ENCODE assay signal across 8 cellular contexts in the genomic region with DNA sequence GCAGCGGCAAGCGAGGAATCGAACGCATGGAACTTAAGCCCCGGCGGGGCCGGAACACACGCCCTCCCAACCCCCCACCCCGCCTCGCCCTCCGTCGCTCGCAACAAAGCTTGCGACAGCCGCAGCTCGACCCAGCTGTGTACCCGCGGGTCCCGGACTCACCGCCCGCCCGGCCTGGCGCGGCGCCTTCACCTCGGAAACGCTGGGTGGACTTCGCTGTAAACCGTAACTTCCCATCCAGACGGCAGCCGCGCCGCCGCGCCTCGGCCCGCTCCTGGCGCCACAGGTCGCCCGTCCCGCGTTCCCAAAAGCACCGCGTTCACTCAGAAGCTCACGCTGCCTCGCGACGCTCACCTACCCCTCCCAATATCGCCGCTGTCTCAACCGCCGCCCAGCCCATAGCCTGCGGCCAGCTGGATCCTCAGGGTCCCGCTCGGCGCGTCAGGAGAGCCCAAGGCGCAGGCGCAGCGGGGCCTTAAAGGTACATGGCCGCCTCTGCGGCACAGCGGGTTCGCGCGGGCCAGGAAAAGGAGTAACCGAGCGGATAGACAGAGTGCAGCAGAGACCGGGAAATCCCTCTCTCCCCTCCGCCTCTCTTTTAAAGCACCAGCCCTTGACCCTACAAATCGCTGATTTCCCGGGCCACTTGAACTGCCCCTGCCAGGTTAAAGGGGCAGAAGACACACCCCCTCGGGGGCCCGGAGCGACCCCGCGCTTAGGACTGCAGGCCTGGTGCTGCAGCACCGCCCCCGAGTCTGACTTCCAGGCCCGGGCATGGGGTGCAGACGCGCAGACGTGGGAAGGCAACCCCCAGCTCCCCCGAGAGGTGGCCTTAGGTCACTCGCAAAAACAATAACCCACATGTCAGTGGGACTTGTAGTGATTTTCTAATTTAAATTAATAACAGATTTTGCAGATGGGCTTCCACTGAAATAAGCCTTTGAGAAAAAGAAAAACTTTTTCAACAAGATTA. TPM values are rescaled to one million over a fixed set of nuclear protein-coding genes. Genes with fewer than 3 reads are reported as not detected.
DNase-seq lines count a peak whose midpoint lies in the region; ATAC-seq and TF ChIP-seq lines count a peak whose summit lies in the region.
"Not testable (repeated sequence)": the region's sequence is repeated elsewhere in the genome, so short reads cannot be mapped to it uniquely, and the experiment has no call there.

A gene with protein sequence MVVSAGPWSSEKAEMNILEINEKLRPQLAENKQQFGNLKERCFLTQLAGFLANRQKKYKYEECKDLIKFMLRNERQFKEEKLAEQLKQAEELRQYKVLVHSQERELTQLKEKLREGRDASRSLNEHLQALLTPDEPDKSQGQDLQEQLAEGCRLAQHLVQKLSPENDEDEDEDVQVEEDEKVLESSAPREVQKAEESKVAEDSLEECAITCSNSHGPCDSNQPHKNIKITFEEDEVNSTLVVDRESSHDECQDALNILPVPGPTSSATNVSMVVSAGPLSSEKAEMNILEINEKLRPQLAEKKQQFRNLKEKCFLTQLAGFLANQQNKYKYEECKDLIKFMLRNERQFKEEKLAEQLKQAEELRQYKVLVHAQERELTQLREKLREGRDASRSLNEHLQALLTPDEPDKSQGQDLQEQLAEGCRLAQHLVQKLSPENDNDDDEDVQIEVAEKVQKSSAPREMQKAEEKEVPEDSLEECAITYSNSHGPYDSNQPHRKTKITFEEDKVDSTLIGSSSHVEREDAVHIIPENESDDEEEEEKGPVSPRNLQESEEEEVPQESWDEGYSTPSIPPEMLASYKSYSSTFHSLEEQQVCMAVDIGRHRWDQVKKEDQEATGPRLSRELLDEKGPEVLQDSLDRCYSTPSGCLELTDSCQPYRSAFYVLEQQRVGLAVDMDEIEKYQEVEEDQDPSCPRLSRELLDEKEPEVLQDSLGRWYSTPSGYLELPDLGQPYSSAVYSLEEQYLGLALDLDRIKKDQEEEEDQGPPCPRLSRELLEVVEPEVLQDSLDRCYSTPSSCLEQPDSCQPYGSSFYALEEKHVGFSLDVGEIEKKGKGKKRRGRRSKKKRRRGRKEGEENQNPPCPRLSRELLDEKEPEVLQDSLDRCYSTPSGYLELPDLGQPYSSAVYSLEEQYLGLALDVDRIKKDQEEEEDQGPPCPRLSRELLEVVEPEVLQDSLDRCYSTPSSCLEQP (N-terminal part only) (minus strand): TSS at position 443 of the 973 bp plus-strand sequence. CDS start 21,412 bp downstream, outside the sequence.

- WGBS in GM23248 (ENCODE audit: low coverage in 1 of 2, low lambda C conversion rate in 2 of 2, missing lambda C conversion rate in 2 of 2), 2 experiments, result 0 to 1% methylated on average over 14 to 16 of the region's 85 CpGs
- WGBS in HUES64, result 0% methylated on average over 25 of the region's 85 CpGs

- not testable (repeated sequence) for H3K4me1 ChIP-seq in DND-41 (ENCODE audit: insufficient read depth, low read length); GM23248 (ENCODE audit: insufficient read depth); HUES64 (ENCODE audit: insufficient read depth, low read length)

- peak; percentile 94 for ATAC-seq in DND-41 (ENCODE audit: insufficient read depth, low read depth)
- peak; percentile 97 to 98 for ATAC-seq in stimulated activated naive B cell treated with anti-CD40 and anti-IgM and Interleukin-4, amounts not matched to agents 10 μg/mL and 1 μg/mL and 100 μg/mL, for 72 hours (replicated peaks)

- H3K9me3 ChIP-seq in DND-41 (ENCODE audit: insufficient read depth, low read length, severe bottlenecking); GM23248 (ENCODE audit: low read depth); HUES64 (ENCODE audit: insufficient read depth, low read depth, low read length); SK-N-MC (ENCODE audit: low read depth, low read length): not testable (repeated sequence)

- H3K27ac ChIP-seq in DND-41 (ENCODE audit: low read length); HUES64 (ENCODE audit: low read depth, low read length); SK-N-MC: not testable (repeated sequence)
- peak within 1 kb of the TSS; percentile 60 for H3K27ac ChIP-seq in GM23248

- not testable (repeated sequence) for H3F3A ChIP-seq in GM23248 (ENCODE audit: insufficient read depth)

- not testable (repeated sequence) for H3K4me1 Mint-ChIP-seq in neural crest cell; stimulated activated naive B cell treated with anti-CD40 and anti-IgM and Interleukin-4, amounts not matched to agents 10 μg/mL and 1 μg/mL and 100 μg/mL, for 72 hours

- H3K36me3 Mint-ChIP-seq in neural crest cell (ENCODE audit: low read depth); stimulated activated naive B cell treated with anti-CD40 and anti-IgM and Interleukin-4, amounts not matched to agents 10 μg/mL and 1 μg/mL and 100 μg/mL, for 72 hours: not testable (repeated sequence)

- in situ Hi-C loops in GM23248 (cut with MboI), result not testable (repeated sequence)

- H3K27me3 Mint-ChIP-seq in neural crest cell (ENCODE audit: low read depth); stimulated activated naive B cell treated with anti-CD40 and anti-IgM and Interleukin-4, amounts not matched to agents 10 μg/mL and 1 μg/mL and 100 μg/mL, for 72 hours: not testable (repeated sequence)

- not testable (repeated sequence) for H4K20me1 ChIP-seq in DND-41 (ENCODE audit: insufficient read depth, low read length); GM23248 (ENCODE audit: insufficient read depth)

- H3K79me2 ChIP-seq in DND-41 (ENCODE audit: insufficient read depth, low read length), result not testable (repeated sequence)
- H3K79me2 ChIP-seq in GM23248 (ENCODE audit: insufficient read depth), result peaks cover 23% of the 10 kb centered on the region

- TF ChIP-seq CTCF in DND-41 (IDR thresholded peaks at IDR 0.05; ENCODE audit: borderline replicate concordance, extremely low read depth, low read length, poor library complexity, severe bottlenecking); foreskin fibroblast (IDR thresholded peaks at IDR 0.05; ENCODE audit: low read depth, low read length); neural crest cell (conservative IDR thresholded peaks at IDR 0.05): not testable (repeated sequence)

- not testable (repeated sequence) for H3K36me3 ChIP-seq in DND-41 (ENCODE audit: insufficient read depth, low read length); GM23248 (ENCODE audit: low read depth); HUES64 (ENCODE audit: insufficient read depth, low read length); SK-N-MC (ENCODE audit: insufficient read depth, low read length)

- peak within 1 kb of the TSS in 1 of 2 experiments; percentile 60; a peak in 2 of 4 replicates for H3K4me3 ChIP-seq in DND-41 (ENCODE audit: low read depth in 1 of 2, low read length in 2 of 2)
- peak within 1 kb of the TSS; percentile 67 for H3K4me3 ChIP-seq in GM23248
- peak within 1 kb of the TSS; percentile 50 for H3K4me3 ChIP-seq in HUES64 (ENCODE audit: low read length)
- peak within 1 kb of the TSS; percentile 64 for H3K4me3 ChIP-seq in SK-N-MC
- peak within 1 kb of the TSS; percentile 43 to 55 for H3K4me3 ChIP-seq in foreskin fibroblast (ENCODE audit: low read depth in 1 of 2, low read length in 2 of 2)

- not testable (repeated sequence) for H3K27me3 ChIP-seq in DND-41 (ENCODE audit: insufficient read depth, low read length, poor library complexity); GM23248 (replicated peaks; ENCODE audit: insufficient read depth)
- H3K27me3 ChIP-seq in HUES64 (ENCODE audit: insufficient read depth, low read length), result peaks cover 22% of the 10 kb centered on the region

- not testable (repeated sequence) for H3K9me3 Mint-ChIP-seq in neural crest cell; stimulated activated naive B cell treated with anti-CD40 and anti-IgM and Interleukin-4, amounts not matched to agents 10 μg/mL and 1 μg/mL and 100 μg/mL, for 72 hours

- H3K9ac ChIP-seq in DND-41 (ENCODE audit: low read depth, low read length), result peak within 1 kb of the TSS; percentile 31; the same call in 1 of the 2 replicates
- peak within 1 kb of the TSS; percentile 69 for H3K9ac ChIP-seq in GM23248
- not testable (repeated sequence) for H3K9ac ChIP-seq in HUES64 (ENCODE audit: low read depth, low read length); SK-N-MC (ENCODE audit: insufficient read length)

- H3K4me2 ChIP-seq in DND-41 (ENCODE audit: insufficient read depth, low read length) (peak within 1 kb of the TSS; percentile 60; the same call in 1 of the 2 replicates), GM23248 (ENCODE audit: unreplicated experiment) (peak within 1 kb of the TSS; percentile 73)

- H3K27ac Mint-ChIP-seq in neural crest cell (ENCODE audit: unreplicated experiment), result peak within 1 kb of the TSS; percentile 98
- peak within 1 kb of the TSS; percentile 98 for H3K27ac Mint-ChIP-seq in stimulated activated naive B cell treated with anti-CD40 and anti-IgM and Interleukin-4, amounts not matched to agents 10 μg/mL and 1 μg/mL and 100 μg/mL, for 72 hours

- H3K4me3 Mint-ChIP-seq in neural crest cell, result peak within 1 kb of the TSS; percentile 99
- H3K4me3 Mint-ChIP-seq in stimulated activated naive B cell treated with anti-CD40 and anti-IgM and Interleukin-4, amounts not matched to agents 10 μg/mL and 1 μg/mL and 100 μg/mL, for 72 hours, result peak within 1 kb of the TSS; percentile 96 to 98

- H2AFZ ChIP-seq in DND-41 (ENCODE audit: low read depth, low read length) (peak within 1 kb of the TSS; percentile 62), GM23248 (0 out of 2 replicates have a peak within 1 kb of the TSS, but pooled peaks have one; percentile 45)

- peak; percentile 52 for DNase-seq in DND-41
- DNase-seq in GM23248, result peak; percentile 39
- not testable (repeated sequence) for DNase-seq in SK-N-MC (ENCODE audit: low read depth, low spot score)
- DNase-seq in activated naive CD4-positive, alpha-beta T cell treated with Interleukin-2 at 50 U/mL for 16 hours, result peak; percentile 57
- DNase-seq in foreskin fibroblast, result peak; percentile 25 to 69
- peak; percentile 44 for DNase-seq in neural crest cell (ENCODE audit: low read depth, low spot score)
- peak; percentile 48 for DNase-seq in stimulated activated naive B cell treated with anti-CD40 and anti-IgM and Interleukin-4, amounts not matched to agents 10 μg/mL and 1 μg/mL and 100 μg/mL, for 72 hours

- not testable (repeated sequence) for H3K9me2 ChIP-seq in GM23248 (ENCODE audit: insufficient read depth)

RNA-seq across cellular contexts. Expression of the gene that starts here (rescaled TPM):
- 14.3 and 15.9 TPM in 2 replicates for total RNA-seq in GM23248 (2014; rRNA removed; shearing (Covaris generic))
- polyA plus RNA-seq in GM23248 (2016; fragmentation: Nextera tagmentation; extraction: Ambion mirVana), result 8.0 and 9.4 TPM in 2 replicates
- 6.3 TPM for polyA plus RNA-seq in HUES64 (2013, experiment 1 of 2)
- 8.1 TPM for polyA plus RNA-seq in HUES64 (2013, experiment 2 of 2)
- 44.2 and 46.1 TPM in 2 replicates for total RNA-seq in neural crest cell
